ENCODE assay signal across 1 cellular context in the genomic region with DNA sequence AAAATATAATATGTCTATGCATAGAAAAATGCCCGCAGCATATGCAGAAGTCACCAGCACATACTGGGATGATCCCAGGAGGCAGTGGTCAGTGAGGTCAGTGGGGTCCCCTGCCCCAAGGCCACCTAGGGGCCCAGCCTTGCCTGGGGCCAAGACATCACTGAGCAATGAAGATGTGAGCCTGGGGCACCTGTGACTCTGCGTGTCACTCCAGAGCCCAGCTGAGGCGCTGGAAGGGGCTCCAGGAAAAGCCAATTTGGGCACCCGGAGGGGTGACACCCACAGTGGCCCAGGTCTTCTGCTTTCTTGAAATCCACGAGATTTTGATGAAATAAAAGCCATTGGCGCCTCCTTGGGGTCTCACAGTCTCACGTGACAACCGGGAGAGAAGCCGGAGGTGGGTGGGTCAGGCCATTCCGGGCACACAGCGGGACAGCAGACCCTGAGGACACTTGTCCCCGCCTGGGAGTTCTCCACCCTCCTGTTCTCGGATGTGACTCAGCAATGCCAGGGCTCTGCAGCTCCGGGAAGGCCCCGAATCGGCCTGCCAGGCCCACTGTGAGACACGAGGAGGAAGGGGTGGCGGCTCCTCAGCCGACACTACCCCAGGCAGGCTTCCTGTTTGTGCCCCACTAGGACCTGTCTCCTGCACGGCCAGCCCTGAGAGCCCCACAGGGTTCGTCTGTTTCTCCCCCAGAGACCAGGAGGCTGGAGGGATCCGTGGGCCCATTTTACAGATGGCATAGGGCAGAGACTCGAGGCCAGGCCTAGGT.
TF ChIP-seq lines count a peak whose summit lies in the region.

No MANE protein-coding gene starts in this region.

TF ChIP-seq in HepG2, 621 proteins besides CTCF, POLR2A, EP300 and RAD21 (continued from another document and continues in another):
- TF ChIP-seq, protein P1, sequence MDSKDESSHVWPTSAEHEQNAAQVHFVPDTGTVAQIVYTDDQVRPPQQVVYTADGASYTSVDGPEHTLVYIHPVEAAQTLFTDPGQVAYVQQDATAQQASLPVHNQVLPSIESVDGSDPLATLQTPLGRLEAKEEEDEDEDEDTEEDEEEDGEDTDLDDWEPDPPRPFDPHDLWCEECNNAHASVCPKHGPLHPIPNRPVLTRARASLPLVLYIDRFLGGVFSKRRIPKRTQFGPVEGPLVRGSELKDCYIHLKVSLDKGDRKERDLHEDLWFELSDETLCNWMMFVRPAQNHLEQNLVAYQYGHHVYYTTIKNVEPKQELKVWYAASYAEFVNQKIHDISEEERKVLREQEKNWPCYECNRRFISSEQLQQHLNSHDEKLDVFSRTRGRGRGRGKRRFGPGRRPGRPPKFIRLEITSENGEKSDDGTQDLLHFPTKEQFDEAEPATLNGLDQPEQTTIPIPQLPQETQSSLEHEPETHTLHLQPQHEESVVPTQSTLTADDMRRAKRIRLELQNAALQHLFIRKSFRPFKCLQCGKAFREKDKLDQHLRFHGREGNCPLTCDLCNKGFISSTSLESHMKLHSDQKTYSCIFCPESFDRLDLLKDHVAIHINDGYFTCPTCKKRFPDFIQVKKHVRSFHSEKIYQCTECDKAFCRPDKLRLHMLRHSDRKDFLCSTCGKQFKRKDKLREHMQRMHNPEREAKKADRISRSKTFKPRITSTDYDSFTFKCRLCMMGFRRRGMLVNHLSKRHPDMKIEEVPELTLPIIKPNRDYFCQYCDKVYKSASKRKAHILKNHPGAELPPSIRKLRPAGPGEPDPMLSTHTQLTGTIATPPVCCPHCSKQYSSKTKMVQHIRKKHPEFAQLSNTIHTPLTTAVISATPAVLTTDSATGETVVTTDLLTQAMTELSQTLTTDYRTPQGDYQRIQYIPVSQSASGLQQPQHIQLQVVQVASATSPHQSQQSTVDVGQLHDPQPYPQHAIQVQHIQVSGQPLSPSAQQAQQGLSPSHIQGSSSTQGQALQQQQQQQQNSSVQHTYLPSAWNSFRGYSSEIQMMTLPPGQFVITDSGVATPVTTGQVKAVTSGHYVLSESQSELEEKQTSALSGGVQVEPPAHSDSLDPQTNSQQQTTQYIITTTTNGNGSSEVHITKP (CRISPR knock-in tag; IDR thresholded peaks at IDR 0.05; ENCODE audit: low read depth): no peak
- TF ChIP-seq NKX3-1 (CRISPR knock-in tag; IDR thresholded peaks at IDR 0.05) (no peak), ZSCAN29 (CRISPR knock-in tag; conservative IDR thresholded peaks at IDR 0.05) (no peak), SOX5 (CRISPR knock-in tag; IDR thresholded peaks at IDR 0.05; ENCODE audit: borderline replicate concordance) (no peak), ZNF180 (CRISPR knock-in tag; IDR thresholded peaks at IDR 0.05; ENCODE audit: borderline replicate concordance, low read depth) (no peak), NR2C2 (CRISPR knock-in tag; IDR thresholded peaks at IDR 0.05; ENCODE audit: borderline replicate concordance) (no peak), KDM1A (CRISPR knock-in tag; IDR thresholded peaks at IDR 0.05) (0 out of 2 replicates have a peak, but pooled peaks have one; percentile 70), ZNF329 (CRISPR knock-in tag; IDR thresholded peaks at IDR 0.05; ENCODE audit: low read depth) (no peak), MIER2 (CRISPR knock-in tag; IDR thresholded peaks at IDR 0.05) (no peak), GATAD1 (CRISPR knock-in tag; IDR thresholded peaks at IDR 0.05) (no peak), HDAC6 (IDR thresholded peaks at IDR 0.05; ENCODE audit: low read depth, low read length) (no peak), THYN1 (CRISPR knock-in tag; IDR thresholded peaks at IDR 0.05; ENCODE audit: borderline replicate concordance, low read depth) (no peak), ZNF296 (CRISPR knock-in tag; conservative IDR thresholded peaks at IDR 0.05) (no peak), KLF16 (CRISPR knock-in tag; IDR thresholded peaks at IDR 0.05) (0 out of 4 replicates have a peak, but pooled peaks of 1 of the 2 experiments have one; percentile 22), CAMTA2 (CRISPR knock-in tag; IDR thresholded peaks at IDR 0.05; ENCODE audit: borderline replicate concordance) (no peak), YEATS2 (CRISPR knock-in tag; IDR thresholded peaks at IDR 0.05; ENCODE audit: borderline replicate concordance) (no peak), ZFP62 (CRISPR knock-in tag; IDR thresholded peaks at IDR 0.05) (no peak), ZBTB38 (CRISPR knock-in tag; IDR thresholded peaks at IDR 0.05) (0 out of 2 replicates have a peak, but pooled peaks have one; percentile 37), RXRB (CRISPR knock-in tag; IDR thresholded peaks at IDR 0.05; ENCODE audit: borderline replicate concordance) (no peak), TARDBP (CRISPR knock-in tag; IDR thresholded peaks at IDR 0.05) (no peak), THAP11 (CRISPR knock-in tag; IDR thresholded peaks at IDR 0.05) (no peak), ZNF556 (CRISPR knock-in tag; IDR thresholded peaks at IDR 0.05; ENCODE audit: borderline replicate concordance) (no peak), HOXA9 (CRISPR knock-in tag; IDR thresholded peaks at IDR 0.05; ENCODE audit: borderline replicate concordance) (no peak), IKZF1 (IDR thresholded peaks at IDR 0.05) (no peak), PHF5A (CRISPR knock-in tag; IDR thresholded peaks at IDR 0.05; ENCODE audit: low read depth, unreplicated experiment) (no peak), ZNF598 (CRISPR knock-in tag; IDR thresholded peaks at IDR 0.05; ENCODE audit: borderline replicate concordance) (no peak; the same call in 1 of the 2 replicates), TP53 (CRISPR knock-in tag; conservative IDR thresholded peaks at IDR 0.05) (no peak), CREM (IDR thresholded peaks at IDR 0.05) (no peak), CREM (CRISPR knock-in tag; IDR thresholded peaks at IDR 0.05) (no peak), SOX13 (IDR thresholded peaks at IDR 0.05) (no peak; the same call in 1 of the 2 replicates), SOX13 (CRISPR knock-in tag; conservative IDR thresholded peaks at IDR 0.05 in 1 of 2, IDR thresholded peaks at IDR 0.05 in 1 of 2) (no peak)
- TF ChIP-seq, protein P2, sequence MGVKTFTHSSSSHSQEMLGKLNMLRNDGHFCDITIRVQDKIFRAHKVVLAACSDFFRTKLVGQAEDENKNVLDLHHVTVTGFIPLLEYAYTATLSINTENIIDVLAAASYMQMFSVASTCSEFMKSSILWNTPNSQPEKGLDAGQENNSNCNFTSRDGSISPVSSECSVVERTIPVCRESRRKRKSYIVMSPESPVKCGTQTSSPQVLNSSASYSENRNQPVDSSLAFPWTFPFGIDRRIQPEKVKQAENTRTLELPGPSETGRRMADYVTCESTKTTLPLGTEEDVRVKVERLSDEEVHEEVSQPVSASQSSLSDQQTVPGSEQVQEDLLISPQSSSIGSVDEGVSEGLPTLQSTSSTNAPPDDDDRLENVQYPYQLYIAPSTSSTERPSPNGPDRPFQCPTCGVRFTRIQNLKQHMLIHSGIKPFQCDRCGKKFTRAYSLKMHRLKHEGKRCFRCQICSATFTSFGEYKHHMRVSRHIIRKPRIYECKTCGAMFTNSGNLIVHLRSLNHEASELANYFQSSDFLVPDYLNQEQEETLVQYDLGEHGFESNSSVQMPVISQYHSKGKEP (CRISPR knock-in tag; IDR thresholded peaks at IDR 0.05): no peak
- TF ChIP-seq, protein P3, sequence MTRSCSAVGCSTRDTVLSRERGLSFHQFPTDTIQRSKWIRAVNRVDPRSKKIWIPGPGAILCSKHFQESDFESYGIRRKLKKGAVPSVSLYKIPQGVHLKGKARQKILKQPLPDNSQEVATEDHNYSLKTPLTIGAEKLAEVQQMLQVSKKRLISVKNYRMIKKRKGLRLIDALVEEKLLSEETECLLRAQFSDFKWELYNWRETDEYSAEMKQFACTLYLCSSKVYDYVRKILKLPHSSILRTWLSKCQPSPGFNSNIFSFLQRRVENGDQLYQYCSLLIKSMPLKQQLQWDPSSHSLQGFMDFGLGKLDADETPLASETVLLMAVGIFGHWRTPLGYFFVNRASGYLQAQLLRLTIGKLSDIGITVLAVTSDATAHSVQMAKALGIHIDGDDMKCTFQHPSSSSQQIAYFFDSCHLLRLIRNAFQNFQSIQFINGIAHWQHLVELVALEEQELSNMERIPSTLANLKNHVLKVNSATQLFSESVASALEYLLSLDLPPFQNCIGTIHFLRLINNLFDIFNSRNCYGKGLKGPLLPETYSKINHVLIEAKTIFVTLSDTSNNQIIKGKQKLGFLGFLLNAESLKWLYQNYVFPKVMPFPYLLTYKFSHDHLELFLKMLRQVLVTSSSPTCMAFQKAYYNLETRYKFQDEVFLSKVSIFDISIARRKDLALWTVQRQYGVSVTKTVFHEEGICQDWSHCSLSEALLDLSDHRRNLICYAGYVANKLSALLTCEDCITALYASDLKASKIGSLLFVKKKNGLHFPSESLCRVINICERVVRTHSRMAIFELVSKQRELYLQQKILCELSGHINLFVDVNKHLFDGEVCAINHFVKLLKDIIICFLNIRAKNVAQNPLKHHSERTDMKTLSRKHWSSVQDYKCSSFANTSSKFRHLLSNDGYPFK (CRISPR knock-in tag; IDR thresholded peaks at IDR 0.05; ENCODE audit: borderline replicate concordance): no peak
- TF ChIP-seq, protein P4, sequence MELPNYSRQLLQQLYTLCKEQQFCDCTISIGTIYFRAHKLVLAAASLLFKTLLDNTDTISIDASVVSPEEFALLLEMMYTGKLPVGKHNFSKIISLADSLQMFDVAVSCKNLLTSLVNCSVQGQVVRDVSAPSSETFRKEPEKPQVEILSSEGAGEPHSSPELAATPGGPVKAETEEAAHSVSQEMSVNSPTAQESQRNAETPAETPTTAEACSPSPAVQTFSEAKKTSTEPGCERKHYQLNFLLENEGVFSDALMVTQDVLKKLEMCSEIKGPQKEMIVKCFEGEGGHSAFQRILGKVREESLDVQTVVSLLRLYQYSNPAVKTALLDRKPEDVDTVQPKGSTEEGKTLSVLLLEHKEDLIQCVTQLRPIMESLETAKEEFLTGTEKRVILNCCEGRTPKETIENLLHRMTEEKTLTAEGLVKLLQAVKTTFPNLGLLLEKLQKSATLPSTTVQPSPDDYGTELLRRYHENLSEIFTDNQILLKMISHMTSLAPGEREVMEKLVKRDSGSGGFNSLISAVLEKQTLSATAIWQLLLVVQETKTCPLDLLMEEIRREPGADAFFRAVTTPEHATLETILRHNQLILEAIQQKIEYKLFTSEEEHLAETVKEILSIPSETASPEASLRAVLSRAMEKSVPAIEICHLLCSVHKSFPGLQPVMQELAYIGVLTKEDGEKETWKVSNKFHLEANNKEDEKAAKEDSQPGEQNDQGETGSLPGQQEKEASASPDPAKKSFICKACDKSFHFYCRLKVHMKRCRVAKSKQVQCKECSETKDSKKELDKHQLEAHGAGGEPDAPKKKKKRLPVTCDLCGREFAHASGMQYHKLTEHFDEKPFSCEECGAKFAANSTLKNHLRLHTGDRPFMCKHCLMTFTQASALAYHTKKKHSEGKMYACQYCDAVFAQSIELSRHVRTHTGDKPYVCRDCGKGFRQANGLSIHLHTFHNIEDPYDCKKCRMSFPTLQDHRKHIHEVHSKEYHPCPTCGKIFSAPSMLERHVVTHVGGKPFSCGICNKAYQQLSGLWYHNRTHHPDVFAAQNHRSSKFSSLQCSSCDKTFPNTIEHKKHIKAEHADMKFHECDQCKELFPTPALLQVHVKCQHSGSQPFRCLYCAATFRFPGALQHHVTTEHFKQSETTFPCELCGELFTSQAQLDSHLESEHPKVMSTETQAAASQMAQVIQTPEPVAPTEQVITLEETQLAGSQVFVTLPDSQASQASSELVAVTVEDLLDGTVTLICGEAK (IDR thresholded peaks at IDR 0.05): no peak
- TF ChIP-seq, protein P4 (CRISPR knock-in tag; IDR thresholded peaks at IDR 0.05): peak; percentile 16; the same call in 1 of the 2 replicates
- TF ChIP-seq, protein P5, sequence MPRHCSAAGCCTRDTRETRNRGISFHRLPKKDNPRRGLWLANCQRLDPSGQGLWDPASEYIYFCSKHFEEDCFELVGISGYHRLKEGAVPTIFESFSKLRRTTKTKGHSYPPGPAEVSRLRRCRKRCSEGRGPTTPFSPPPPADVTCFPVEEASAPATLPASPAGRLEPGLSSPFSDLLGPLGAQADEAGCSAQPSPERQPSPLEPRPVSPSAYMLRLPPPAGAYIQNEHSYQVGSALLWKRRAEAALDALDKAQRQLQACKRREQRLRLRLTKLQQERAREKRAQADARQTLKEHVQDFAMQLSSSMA (CRISPR knock-in tag; IDR thresholded peaks at IDR 0.05): no peak
- TF ChIP-seq, protein P6, sequence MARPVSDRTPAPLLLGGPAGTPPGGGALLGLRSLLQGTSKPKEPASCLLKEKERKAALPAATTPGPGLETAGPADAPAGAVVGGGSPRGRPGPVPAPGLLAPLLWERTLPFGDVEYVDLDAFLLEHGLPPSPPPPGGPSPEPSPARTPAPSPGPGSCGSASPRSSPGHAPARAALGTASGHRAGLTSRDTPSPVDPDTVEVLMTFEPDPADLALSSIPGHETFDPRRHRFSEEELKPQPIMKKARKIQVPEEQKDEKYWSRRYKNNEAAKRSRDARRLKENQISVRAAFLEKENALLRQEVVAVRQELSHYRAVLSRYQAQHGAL (CRISPR knock-in tag; IDR thresholded peaks at IDR 0.05; ENCODE audit: not compliant biosample characterization): no peak
- TF ChIP-seq, protein P7, sequence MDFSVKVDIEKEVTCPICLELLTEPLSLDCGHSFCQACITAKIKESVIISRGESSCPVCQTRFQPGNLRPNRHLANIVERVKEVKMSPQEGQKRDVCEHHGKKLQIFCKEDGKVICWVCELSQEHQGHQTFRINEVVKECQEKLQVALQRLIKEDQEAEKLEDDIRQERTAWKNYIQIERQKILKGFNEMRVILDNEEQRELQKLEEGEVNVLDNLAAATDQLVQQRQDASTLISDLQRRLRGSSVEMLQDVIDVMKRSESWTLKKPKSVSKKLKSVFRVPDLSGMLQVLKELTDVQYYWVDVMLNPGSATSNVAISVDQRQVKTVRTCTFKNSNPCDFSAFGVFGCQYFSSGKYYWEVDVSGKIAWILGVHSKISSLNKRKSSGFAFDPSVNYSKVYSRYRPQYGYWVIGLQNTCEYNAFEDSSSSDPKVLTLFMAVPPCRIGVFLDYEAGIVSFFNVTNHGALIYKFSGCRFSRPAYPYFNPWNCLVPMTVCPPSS (IDR thresholded peaks at IDR 0.05): no peak
